8 cellular contexts compared by ENCODE assay signal in genomic region chr14:44846232-44846824, GRCh38.
DNase-seq lines count a peak whose midpoint lies in the region; ATAC-seq and TF ChIP-seq lines count a peak whose summit lies in the region.

No MANE protein-coding gene starts in this region.

- DNase-seq in DMS 273 (lab: John Stamatoyannopoulos, UW; ENCODE audit: unreplicated experiment), result peak; percentile 70
- no peak for DNase-seq in DMS 273 treated with DMSO at 0.1 percent for 48 hours (lab: John Stamatoyannopoulos, UW)
- peak; percentile 57 for DNase-seq in KBM-7
- peak; percentile 52 for DNase-seq in OCI-M2 (lab: John Stamatoyannopoulos, UW; ENCODE audit: unreplicated experiment)
- DNase-seq in epithelial cell of proximal tubule (ENCODE audit: low read depth), result no peak

- no peak overlapping the region for H3K27ac ChIP-seq in neutrophil

- no peaks in the 10 kb centered on the region for H3K9me3 ChIP-seq in neutrophil

- H3K4me3 ChIP-seq in epithelial cell of proximal tubule (ENCODE audit: low read depth, low read length) (no peak overlapping the region), neutrophil (ENCODE audit: low read depth in 1 of 2, low read length in 1 of 2) (no peak overlapping the region)

- TF ChIP-seq CTCF in epithelial cell of proximal tubule (conservative IDR thresholded peaks at IDR 0.05; ENCODE audit: low read depth, low read length), result peak; percentile 95
- TF ChIP-seq CTCF in neutrophil (IDR thresholded peaks at IDR 0.05), result peak; percentile 14

- peaks cover 4% of the 10 kb centered on the region for H3K27me3 ChIP-seq in neutrophil

- ATAC-seq in GM21367 (IDR thresholded peaks at IDR 0.05; ENCODE audit: unreplicated experiment) (peak; percentile 68), HG03571 (IDR thresholded peaks at IDR 0.05; ENCODE audit: unreplicated experiment) (no peak)

- H3K36me3 ChIP-seq in neutrophil, result no peaks in the 10 kb centered on the region

- no peaks in the 10 kb centered on the region for H3K4me1 ChIP-seq in neutrophil (ENCODE audit: control insufficient read depth in 1 of 2, insufficient read depth in 1 of 2, low read depth in 1 of 2, low read length in 1 of 2)

- in situ Hi-C loops in KBM-7 (cut with MboI; ENCODE audit: low pct_unique_long_range_greater_than_20kb, low sequenced_read_pairs), result no loop called here

Comparison
In these comparisons a context has a peak if more than half of its experiments do, and no peak if none do; other contexts are left out.
1. DNase-seq: peak in DMS 273 (single experiment), KBM-7 (single experiment) and OCI-M2 (single experiment); none in DMS 273 treated with DMSO at 0.1 percent for 48 hours (single experiment) and epithelial cell of proximal tubule (single experiment).